9 cellular contexts compared by ENCODE assay signal in genomic region chr1:21668232-21669032, GRCh38. TPM values are rescaled to one million over a fixed set of nuclear protein-coding genes. Genes with fewer than 3 reads are reported as not detected.
DNase-seq lines count a peak whose midpoint lies in the region; ATAC-seq and TF ChIP-seq lines count a peak whose summit lies in the region.
"Had no signal": no experiment of that assay in that cellular context is flagged by ENCODE, and none has a peak within 500 bp of the region (broad histone marks: within the 10 kb centered on the region; RNA-seq: fewer than 3 reads in every experiment).

No MANE protein-coding gene starts in this region.

- intact Hi-C loops in heart left ventricle (cut with DNase I) (loop anchor here in 1 of 10 donors (10.0 kb wide), 1 partner anchor 434 kb away; no protein-coding TSS in a partner anchor), left cardiac atrium (cut with DNase I) (loop anchor here in 1 of 2 donors (10.0 kb wide), 1 partner anchor 444 kb away; no protein-coding TSS in a partner anchor), mammary epithelial cell (cut with micrococcal nuclease) (no loop called here), lower lobe of right lung (cut with DNase I) (no loop called here)

- no peak for TF ChIP-seq POLR2A in heart left ventricle (IDR thresholded peaks at IDR 0.05)

- 0 to 29% (median 15%) methylated on average over 3 to 36 of the region's 36 CpGs for WGBS in heart left ventricle, 4 donors
- 25% methylated on average over 25 of the region's 36 CpGs for WGBS in mammary epithelial cell (ENCODE audit: low coverage, missing lambda C conversion rate)
- WGBS in urinary bladder = 8% methylated on average over 36 of the region's 36 CpGs

- H3K4me3 ChIP-seq in heart left ventricle (peak overlapping the region; percentile 5 to 51 (median 42)), mammary epithelial cell (replicated peaks in 1 of 3; ENCODE audit: insufficient read depth in 1 of 3, low read depth in 2 of 3, low read length in 3 of 3) (no peak overlapping the region), lower lobe of right lung (peak overlapping the region; percentile 46), urinary bladder (ENCODE audit: low read depth, low read length) (peak overlapping the region; percentile 36)

- CTCF ChIA-PET in mammary epithelial cell (lab: Charles Lee; ENCODE audit: low non-redundant PET) = no interaction called here

- dilution Hi-C loops in mammary epithelial cell (cut with HindIII; ENCODE audit: low sequenced_read_pairs) = no loop called here

- peak overlapping the region; percentile 20 for H3K4me2 ChIP-seq in mammary epithelial cell (ENCODE audit: insufficient read depth, low read depth, low read length)

- H2AFZ ChIP-seq in mammary epithelial cell (ENCODE audit: low read depth, low read length) = no peak overlapping the region

- ATAC-seq in heart left ventricle (no peak), left cardiac atrium (no peak), lower lobe of right lung (no peak)

- H3K27ac ChIP-seq in heart left ventricle (no peak overlapping the region), mammary epithelial cell (ENCODE audit: insufficient read depth, low read depth, low read length) (no peak overlapping the region), lower lobe of right lung (no peak overlapping the region), urinary bladder (ENCODE audit: low read depth) (no peak overlapping the region)
- H3K27ac ChIP-seq: KMS-11 had no signal

- no peaks in the 10 kb centered on the region for H3K79me2 ChIP-seq in mammary epithelial cell (ENCODE audit: insufficient read depth, low read length)

- H3K4me1 ChIP-seq in heart left ventricle = peaks cover 6 to 76% (median 39%) of the 10 kb centered on the region in 12 donors
- H3K4me1 ChIP-seq in mammary epithelial cell (ENCODE audit: insufficient read depth, low read length) = peaks cover 12% of the 10 kb centered on the region
- peaks cover 45% of the 10 kb centered on the region for H3K4me1 ChIP-seq in lower lobe of right lung
- peaks cover 3% of the 10 kb centered on the region for H3K4me1 ChIP-seq in urinary bladder (ENCODE audit: insufficient read depth)

- H3K9me3 ChIP-seq in heart left ventricle (no peaks in the 10 kb centered on the region), mammary epithelial cell (replicated peaks; ENCODE audit: insufficient read depth, low read length) (no peaks in the 10 kb centered on the region), lower lobe of right lung (no peaks in the 10 kb centered on the region)

- H3K27me3 ChIP-seq in heart left ventricle (peaks cover 0 to 52% (median 22%) of the 10 kb centered on the region in 9 donors), mammary epithelial cell (ENCODE audit: insufficient read depth, low read length) (peaks cover 12% of the 10 kb centered on the region), lower lobe of right lung (ENCODE audit: low read depth) (peaks cover 50% of the 10 kb centered on the region)

- in situ Hi-C loops in mammary epithelial cell (cut with MboI; ENCODE audit: low sequenced_read_pairs in 2 of 2) = loop anchor here in 1 of 2 donors (25.0 kb wide), 1 partner anchor 156 kb away; the partner anchor contains the start of gene ALPL

- H3K36me3 ChIP-seq in heart left ventricle (no peaks in the 10 kb centered on the region), mammary epithelial cell (ENCODE audit: insufficient read depth, low read length) (no peaks in the 10 kb centered on the region), lower lobe of right lung (no peaks in the 10 kb centered on the region), urinary bladder (ENCODE audit: insufficient read depth) (no peaks in the 10 kb centered on the region)

- H3K9ac ChIP-seq in mammary epithelial cell (ENCODE audit: insufficient read depth, low read length) = no peak overlapping the region
- H3K9ac ChIP-seq: KMS-11 had no signal

- DNase-seq in heart left ventricle (no peak), left cardiac atrium (no peak), mammary epithelial cell (no peak), lower lobe of right lung (no peak), NCI-H82 (lab: John Stamatoyannopoulos, UW) (no peak), NK-92 (lab: John Stamatoyannopoulos, UW; ENCODE audit: unreplicated experiment) (no peak)
- no peak for DNase-seq in stimulated activated CD4-positive, alpha-beta T cell treated with anti-CD3 and anti-CD28 coated beads, Interleukin-15, amount 100 ng/mL, for 24 hours

- BruUV-seq in mammary epithelial cell (replicated peaks; lab: Mats Ljungman, UMichigan) = no TSS peak

- no peak for TF ChIP-seq CTCF in heart left ventricle (IDR thresholded peaks at IDR 0.05)
- TF ChIP-seq CTCF in mammary epithelial cell (conservative IDR thresholded peaks at IDR 0.05 in 1 of 2, IDR thresholded peaks at IDR 0.05 in 1 of 2; ENCODE audit: extremely low read depth in 1 of 2, insufficient read depth in 1 of 2, low read depth in 1 of 2, low read length in 2 of 2) = no peak
- TF ChIP-seq CTCF in lower lobe of right lung (IDR thresholded peaks at IDR 0.05) = no peak

- H4K20me1 ChIP-seq in mammary epithelial cell (ENCODE audit: insufficient read depth, low read length) = no peaks in the 10 kb centered on the region

RNA-seq across cellular contexts. Expression of gene RAP1GAP, which starts 0.7 kb away (rescaled TPM):
- total RNA-seq in heart left ventricle (1 to 10 TPM; 3.1 to 8.0 (median 3.8) TPM), left cardiac atrium (10 to 100 TPM; 10.5 to 16.4 TPM), mammary epithelial cell (under 1 TPM; 0.17 to 0.54 TPM), lower lobe of right lung (33.7 TPM), urinary bladder (4.0 TPM)
- polyA plus RNA-seq in heart left ventricle (1 to 10 TPM in 1 of 2 donors, under 1 TPM in 1; 0.75 to 4.1 TPM), mammary epithelial cell (0.31 TPM), urinary bladder (2.1 TPM)
- polyA minus RNA-seq in mammary epithelial cell = 0.52 TPM

Comparison
In these comparisons a context has a peak if more than half of its experiments do, and no peak if none do; other contexts are left out.
1. H3K4me3 ChIP-seq: peak in heart left ventricle (12 of 12), lower lobe of right lung (single experiment) and urinary bladder (single experiment); none in mammary epithelial cell (0 of 3).